In genomic region chr10:86755740-86756510, GRCh38 we compare ENCODE assay signal across 8 cellular contexts. TPM values are rescaled to one million over a fixed set of nuclear protein-coding genes. Genes with fewer than 3 reads are reported as not detected.
DNase-seq lines count a peak whose midpoint lies in the region; ATAC-seq and TF ChIP-seq lines count a peak whose summit lies in the region.

No MANE protein-coding gene starts in this region.

- DNase-seq in DMS79 treated with DMSO at 0.1 percent for 48 hours (lab: John Stamatoyannopoulos, UW) (peak; percentile 56), KBM-7 (peak; percentile 84), RPMI8226 (peak; percentile 74), fibroblast of pulmonary artery (ENCODE audit: low read depth) (peak; percentile 80)
- DNase-seq in activated T-helper 2 cell treated with anti-CD3 and anti-CD28 coated beads, Interferon-gamma antibody, Interleukin-2, Interleukin-4, amounts not matched to agents 10 μg/mL and 5 μg/mL and 100 μg/mL, durations not matched to agents 14 hours and 24 hours and 36 hours (ENCODE audit: low spot score) = peak; percentile 84
- DNase-seq in natural killer cell treated with Interleukin-12 subunit alpha and Interleukin-12 subunit beta and Interleukin-15 and Interleukin-18, amount 100 ng/mL, for 72 hours (ENCODE audit: low spot score) = peak; percentile 90
- DNase-seq in stimulated activated naive CD4-positive, alpha-beta T cell treated with Interleukin-2 at 50 U/mL for 16 hours (lab: John Stamatoyannopoulos, UW) = peak; percentile 84

- peak overlapping the region; percentile 67 for H3K27ac Mint-ChIP-seq in activated T-helper 2 cell treated with anti-CD3 and anti-CD28 coated beads, Interferon-gamma antibody, Interleukin-2, Interleukin-4, amounts not matched to agents 10 μg/mL and 5 μg/mL and 100 μg/mL, durations not matched to agents 14 hours and 24 hours and 36 hours
- H3K27ac Mint-ChIP-seq in natural killer cell treated with Interleukin-12 subunit alpha and Interleukin-12 subunit beta and Interleukin-15 and Interleukin-18, amount 100 ng/mL, for 72 hours = peak overlapping the region; percentile 60 to 62

- H3K4me3 ChIP-seq in fibroblast of pulmonary artery (replicated peaks; ENCODE audit: low read depth, low read length) = peak overlapping the region; percentile 77

- peaks cover 41% of the 10 kb centered on the region for H3K4me1 Mint-ChIP-seq in activated T-helper 2 cell treated with anti-CD3 and anti-CD28 coated beads, Interferon-gamma antibody, Interleukin-2, Interleukin-4, amounts not matched to agents 10 μg/mL and 5 μg/mL and 100 μg/mL, durations not matched to agents 14 hours and 24 hours and 36 hours (ENCODE audit: low read depth)
- peaks cover 32 to 37% of the 10 kb centered on the region in 2 donors for H3K4me1 Mint-ChIP-seq in natural killer cell treated with Interleukin-12 subunit alpha and Interleukin-12 subunit beta and Interleukin-15 and Interleukin-18, amount 100 ng/mL, for 72 hours (ENCODE audit: low read depth in 2 of 2)

- H3K9me3 Mint-ChIP-seq in activated T-helper 2 cell treated with anti-CD3 and anti-CD28 coated beads, Interferon-gamma antibody, Interleukin-2, Interleukin-4, amounts not matched to agents 10 μg/mL and 5 μg/mL and 100 μg/mL, durations not matched to agents 14 hours and 24 hours and 36 hours = no peaks in the 10 kb centered on the region
- H3K9me3 Mint-ChIP-seq in natural killer cell treated with Interleukin-12 subunit alpha and Interleukin-12 subunit beta and Interleukin-15 and Interleukin-18, amount 100 ng/mL, for 72 hours = no peaks in the 10 kb centered on the region

- peak; percentile 77 for ATAC-seq in GM21737 (IDR thresholded peaks at IDR 0.05; ENCODE audit: unreplicated experiment)
- peak; percentile 95 to 98 for ATAC-seq in natural killer cell treated with Interleukin-12 subunit alpha and Interleukin-12 subunit beta and Interleukin-15 and Interleukin-18, amount 100 ng/mL, for 72 hours

- H3K27me3 Mint-ChIP-seq in activated T-helper 2 cell treated with anti-CD3 and anti-CD28 coated beads, Interferon-gamma antibody, Interleukin-2, Interleukin-4, amounts not matched to agents 10 μg/mL and 5 μg/mL and 100 μg/mL, durations not matched to agents 14 hours and 24 hours and 36 hours (ENCODE audit: low read depth) = peaks cover 43% of the 10 kb centered on the region
- peaks cover 18 to 24% of the 10 kb centered on the region in 2 donors for H3K27me3 Mint-ChIP-seq in natural killer cell treated with Interleukin-12 subunit alpha and Interleukin-12 subunit beta and Interleukin-15 and Interleukin-18, amount 100 ng/mL, for 72 hours

- no peak for TF ChIP-seq CTCF in fibroblast of pulmonary artery (IDR thresholded peaks at IDR 0.05; ENCODE audit: low read length, missing control alignments)

- intact Hi-C loops in activated T-helper 2 cell treated with anti-CD3 and anti-CD28 coated beads, Interferon-gamma antibody, Interleukin-2, Interleukin-4, amounts not matched to agents 10 μg/mL and 5 μg/mL and 100 μg/mL, durations not matched to agents 14 hours and 24 hours and 36 hours (cut with micrococcal nuclease) = loop anchor here (1.0 to 10.0 kb wide), 4 partner anchors 45 to 351 kb away; partner anchors contain the start of gene SHLD2

- H3K36me3 Mint-ChIP-seq in activated T-helper 2 cell treated with anti-CD3 and anti-CD28 coated beads, Interferon-gamma antibody, Interleukin-2, Interleukin-4, amounts not matched to agents 10 μg/mL and 5 μg/mL and 100 μg/mL, durations not matched to agents 14 hours and 24 hours and 36 hours (ENCODE audit: low read depth) = peaks cover 9% of the 10 kb centered on the region
- peaks cover 10% of the 10 kb centered on the region for H3K36me3 Mint-ChIP-seq in natural killer cell treated with Interleukin-12 subunit alpha and Interleukin-12 subunit beta and Interleukin-15 and Interleukin-18, amount 100 ng/mL, for 72 hours

- peak overlapping the region; percentile 80 for H3K4me3 Mint-ChIP-seq in activated T-helper 2 cell treated with anti-CD3 and anti-CD28 coated beads, Interferon-gamma antibody, Interleukin-2, Interleukin-4, amounts not matched to agents 10 μg/mL and 5 μg/mL and 100 μg/mL, durations not matched to agents 14 hours and 24 hours and 36 hours (ENCODE audit: low read depth)
- H3K4me3 Mint-ChIP-seq in natural killer cell treated with Interleukin-12 subunit alpha and Interleukin-12 subunit beta and Interleukin-15 and Interleukin-18, amount 100 ng/mL, for 72 hours = peak overlapping the region; percentile 88

- in situ Hi-C loops in KBM-7 (cut with MboI; ENCODE audit: low pct_unique_long_range_greater_than_20kb, low sequenced_read_pairs) = no loop called here

RNA-seq across cellular contexts. Expression of gene BMPR1A, which starts 0.5 kb away (rescaled TPM):
- total RNA-seq in activated T-helper 2 cell treated with anti-CD3 and anti-CD28 coated beads, Interferon-gamma antibody, Interleukin-2, Interleukin-4, amounts not matched to agents 10 μg/mL and 5 μg/mL and 100 μg/mL, durations not matched to agents 14 hours and 24 hours and 36 hours = 11.2 and 11.9 TPM in 2 replicates
- 10 to 100 TPM in 1 of 2 donors, 1 to 10 TPM in 1; 8.2 to 11.5 TPM for total RNA-seq in natural killer cell treated with Interleukin-12 subunit alpha and Interleukin-12 subunit beta and Interleukin-15 and Interleukin-18, amount 100 ng/mL, for 72 hours

Comparison
In these comparisons a context has a peak if more than half of its experiments do, and no peak if none do; other contexts are left out.
1. Peak in every context shown above with its lines: DNase-seq, ATAC-seq and H3K4me3 ChIP-seq.